Comparison of ENCODE assay signal across 7 cellular contexts in genomic region chr7:63233881-63234280, GRCh38.
"Had no signal": no experiment of that assay in that cellular context is flagged by ENCODE, and none has a peak within 500 bp of the region (broad histone marks: within the 10 kb centered on the region; RNA-seq: fewer than 3 reads in every experiment).

No MANE protein-coding gene starts in this region.

- DNase-seq: GM23248, GOT3, H9, HCEC 1CT, IMR-90, KG1 had no signal

- H3K4me3 ChIP-seq: GM23248, K562 had no signal

- H3K27ac ChIP-seq: GM23248 had no signal

- ATAC-seq: K562 had no signal
